Comparison of ENCODE assay signal across 2 cellular contexts in genomic region chr16:74995986-74996385, GRCh38.
A peak's percentile ranks its signal among the peaks of the same experiment; 100 is the strongest.
TF ChIP-seq lines count a peak whose summit lies in the region.

No MANE protein-coding gene starts in this region.

TF ChIP-seq in HEK293, 187 proteins besides CTCF, POLR2A, EP300 and RAD21:
- TF ChIP-seq REST (tag by site-specific recombination; IDR thresholded peaks at IDR 0.05) (no peak), ZNF473 (tag by site-specific recombination; IDR thresholded peaks at IDR 0.05) (no peak), ZNF19 (tag by site-specific recombination; IDR thresholded peaks at IDR 0.05; ENCODE audit: low read depth) (no peak), ZNF140 (tag by site-specific recombination; IDR thresholded peaks at IDR 0.05) (peak; percentile 73), OSR2 (tag by site-specific recombination; IDR thresholded peaks at IDR 0.05) (no peak), ZNF146 (tag by site-specific recombination; IDR thresholded peaks at IDR 0.05) (peak; percentile 80), ZNF138 (tag by site-specific recombination; IDR thresholded peaks at IDR 0.05; ENCODE audit: borderline replicate concordance) (no peak), ZNF248 (tag by site-specific recombination; IDR thresholded peaks at IDR 0.05) (no peak), ZNF433 (tag by site-specific recombination; IDR thresholded peaks at IDR 0.05; ENCODE audit: low read depth) (no peak), SCRT2 (tag by site-specific recombination; IDR thresholded peaks at IDR 0.05) (no peak)

TF ChIP-seq in K562, 482 proteins besides CTCF, POLR2A, EP300 and RAD21:
- TF ChIP-seq ZNF263 (CRISPR knock-in tag; IDR thresholded peaks at IDR 0.05; ENCODE audit: borderline replicate concordance) (no peak), ZNF146 (CRISPR knock-in tag; IDR thresholded peaks at IDR 0.05; ENCODE audit: unreplicated experiment) (peak; percentile 75), FOXK1 (CRISPR knock-in tag; IDR thresholded peaks at IDR 0.05; ENCODE audit: borderline replicate concordance) (no peak)
- TF ChIP-seq, protein P1, sequence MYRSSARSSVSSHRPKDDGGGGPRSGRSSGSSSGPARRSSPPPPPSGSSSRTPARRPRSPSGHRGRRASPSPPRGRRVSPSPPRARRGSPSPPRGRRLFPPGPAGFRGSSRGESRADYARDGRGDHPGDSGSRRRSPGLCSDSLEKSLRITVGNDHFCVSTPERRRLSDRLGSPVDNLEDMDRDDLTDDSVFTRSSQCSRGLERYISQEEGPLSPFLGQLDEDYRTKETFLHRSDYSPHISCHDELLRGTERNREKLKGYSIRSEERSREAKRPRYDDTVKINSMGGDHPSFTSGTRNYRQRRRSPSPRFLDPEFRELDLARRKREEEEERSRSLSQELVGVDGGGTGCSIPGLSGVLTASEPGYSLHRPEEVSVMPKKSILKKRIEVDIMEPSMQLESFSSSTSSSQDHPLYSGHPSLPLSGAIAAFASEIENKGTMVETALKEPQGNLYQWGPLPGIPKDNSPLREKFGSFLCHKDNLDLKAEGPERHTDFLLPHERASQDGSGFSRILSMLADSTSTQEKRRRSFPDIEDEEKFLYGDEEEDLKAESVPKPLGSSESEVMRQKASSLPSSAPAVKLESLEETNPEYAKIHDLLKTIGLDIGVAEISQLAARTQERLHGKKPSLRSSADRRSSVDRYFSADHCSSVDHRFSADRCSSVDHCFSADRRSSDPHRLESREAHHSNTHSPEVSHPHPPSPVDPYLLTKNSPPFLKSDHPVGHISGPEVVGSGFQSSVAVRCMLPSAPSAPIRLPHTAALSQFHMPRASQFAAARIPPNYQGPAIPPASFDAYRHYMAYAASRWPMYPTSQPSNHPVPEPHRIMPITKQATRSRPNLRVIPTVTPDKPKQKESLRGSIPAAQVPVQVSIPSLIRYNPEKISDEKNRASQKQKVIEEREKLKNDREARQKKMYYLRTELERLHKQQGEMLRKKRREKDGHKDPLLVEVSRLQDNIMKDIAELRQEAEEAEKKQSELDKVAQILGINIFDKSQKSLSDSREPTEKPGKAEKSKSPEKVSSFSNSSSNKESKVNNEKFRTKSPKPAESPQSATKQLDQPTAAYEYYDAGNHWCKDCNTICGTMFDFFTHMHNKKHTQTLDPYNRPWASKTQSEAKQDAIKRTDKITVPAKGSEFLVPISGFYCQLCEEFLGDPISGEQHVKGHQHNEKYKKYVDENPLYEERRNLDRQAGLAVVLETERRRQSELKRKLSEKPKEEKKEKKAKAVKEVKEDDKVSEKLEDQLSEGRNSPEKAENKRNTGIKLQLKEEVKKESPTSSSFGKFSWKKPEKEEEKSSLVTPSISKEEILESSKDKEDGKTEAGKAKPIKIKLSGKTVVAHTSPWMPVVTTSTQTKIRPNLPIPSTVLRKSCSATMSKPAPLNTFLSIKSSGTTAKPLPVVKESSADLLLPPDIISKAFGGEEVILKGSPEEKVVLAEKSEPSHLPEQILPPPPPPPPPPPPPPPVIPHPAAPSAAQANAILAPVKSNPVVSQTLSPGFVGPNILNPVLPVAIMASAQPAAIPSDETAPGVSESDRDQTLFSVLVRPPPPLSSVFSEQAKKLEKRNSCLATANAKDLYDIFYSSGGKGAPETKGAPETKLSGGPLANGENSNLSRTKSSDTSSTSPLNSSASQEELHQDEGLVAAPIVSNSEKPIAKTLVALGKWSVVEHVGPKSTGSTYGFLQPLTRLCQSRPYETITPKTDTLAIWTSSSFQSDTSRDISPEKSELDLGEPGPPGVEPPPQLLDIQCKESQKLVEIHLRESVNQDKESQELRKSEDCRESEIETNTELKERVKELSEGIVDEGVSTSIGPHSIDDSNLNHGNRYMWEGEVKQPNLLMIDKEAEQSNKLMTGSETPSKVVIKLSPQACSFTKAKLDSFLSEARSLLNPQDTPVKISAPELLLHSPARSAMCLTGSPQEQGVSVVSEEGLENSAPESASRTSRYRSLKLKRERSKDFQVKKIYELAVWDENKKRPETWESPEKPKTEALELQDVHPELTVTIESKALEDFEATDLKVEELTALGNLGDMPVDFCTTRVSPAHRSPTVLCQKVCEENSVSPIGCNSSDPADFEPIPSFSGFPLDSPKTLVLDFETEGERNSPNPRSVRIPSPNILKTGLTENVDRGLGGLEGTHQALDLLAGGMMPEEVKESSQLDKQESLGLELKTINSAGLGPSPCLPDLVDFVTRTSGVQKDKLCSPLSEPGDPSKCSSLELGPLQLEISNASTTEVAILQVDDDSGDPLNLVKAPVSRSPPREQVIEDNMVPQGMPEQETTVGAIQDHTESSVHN (IDR thresholded peaks at IDR 0.05; ENCODE audit: borderline replicate concordance in 1 of 2, low read depth in 1 of 2): no peak
